ENCODE assay signal across 9 cellular contexts in the genomic region with DNA sequence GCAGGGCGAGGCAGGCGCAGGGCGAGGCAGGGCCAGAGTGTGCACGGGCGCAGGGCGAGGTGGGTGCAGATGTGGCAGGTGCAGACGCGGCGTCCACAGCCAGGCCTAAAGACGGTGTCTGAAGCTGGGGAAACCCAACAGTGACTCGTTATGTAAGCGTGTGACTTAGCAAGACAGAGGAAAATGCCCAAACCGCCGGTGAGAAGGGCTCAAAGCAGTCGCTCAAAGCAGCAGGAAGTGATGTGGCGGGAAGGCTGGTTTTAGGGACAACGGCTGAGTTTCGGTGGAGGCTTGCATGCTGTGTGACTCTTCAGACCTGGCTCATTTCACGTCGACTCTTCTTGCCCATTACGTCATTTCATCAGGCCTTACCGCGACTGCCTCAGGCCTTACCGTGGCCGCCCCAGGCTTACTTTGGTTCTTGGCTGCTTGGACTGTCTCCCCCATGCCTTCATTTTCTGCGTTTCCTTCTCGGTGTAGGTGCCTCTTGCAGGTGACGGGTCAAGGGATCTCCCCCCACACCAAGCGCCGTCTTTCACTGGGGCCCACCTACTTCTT. TPM values are rescaled to one million over a fixed set of nuclear protein-coding genes. Genes with fewer than 3 reads are reported as not detected.
A peak's percentile ranks its signal among the peaks of the same experiment; 100 is the strongest.
DNase-seq lines count a peak whose midpoint lies in the region; ATAC-seq and FAIRE-seq lines count a peak whose summit lies in the region.
"Had no signal": no experiment of that assay in that cellular context is flagged by ENCODE, and none has a peak within 500 bp of the region (broad histone marks: within the 10 kb centered on the region; RNA-seq: fewer than 3 reads in every experiment).

No MANE protein-coding gene starts in this region.

- no peaks in the 10 kb centered on the region for H3K36me3 ChIP-seq in small intestine (ENCODE audit: control insufficient read depth in 2 of 2, insufficient read depth in 2 of 2, low read length in 2 of 2)

- H3K27ac ChIP-seq in small intestine (ENCODE audit: low read depth in 1 of 2, low read length in 1 of 2), result peak overlapping the region in 1 of 2 donors; percentile 18
- H3K27ac ChIP-seq: dorsolateral prefrontal cortex had no signal

- peaks cover 29% of the 10 kb centered on the region for H3K4me1 Mint-ChIP-seq in activated naive CD4-positive, alpha-beta T cell treated with anti-CD3 and anti-CD28 coated beads, Interleukin-2, amount 50 U/mL, for 24 hours

- H3K4me3 Mint-ChIP-seq in activated naive CD4-positive, alpha-beta T cell treated with anti-CD3 and anti-CD28 coated beads, Interleukin-2, amount 50 U/mL, for 24 hours, result peak overlapping the region; percentile 79

- H3K27me3 ChIP-seq in small intestine (ENCODE audit: control insufficient read depth in 2 of 2, insufficient read depth in 2 of 2, low read length in 2 of 2), result no peaks in the 10 kb centered on the region

- no peaks in the 10 kb centered on the region for H3K9me3 ChIP-seq in small intestine (ENCODE audit: control insufficient read depth, low read depth)

- ATAC-seq in HG03045 (IDR thresholded peaks at IDR 0.05; ENCODE audit: unreplicated experiment), result peak; percentile 65

- no peak overlapping the region for H3K4me3 ChIP-seq in small intestine (ENCODE audit: low read depth in 1 of 2, low read length in 2 of 2)
- H3K4me3 ChIP-seq: dorsolateral prefrontal cortex had no signal

- FAIRE-seq in small intestine (lab: Jason Lieb, UNC), result no peak

- no peaks in the 10 kb centered on the region for H3K9me3 Mint-ChIP-seq in activated naive CD4-positive, alpha-beta T cell treated with anti-CD3 and anti-CD28 coated beads, Interleukin-2, amount 50 U/mL, for 24 hours

- H3K36me3 Mint-ChIP-seq in activated naive CD4-positive, alpha-beta T cell treated with anti-CD3 and anti-CD28 coated beads, Interleukin-2, amount 50 U/mL, for 24 hours, result no peaks in the 10 kb centered on the region

- H3K27me3 Mint-ChIP-seq in activated naive CD4-positive, alpha-beta T cell treated with anti-CD3 and anti-CD28 coated beads, Interleukin-2, amount 50 U/mL, for 24 hours, result no peaks in the 10 kb centered on the region

- 40 to 66% (median 40%) methylated on average over 29 to 30 of the region's 30 CpGs for WGBS in small intestine, 3 donors

- DNase-seq in NCI-H2081 (lab: John Stamatoyannopoulos, UW) (peak; percentile 23 to 49), NCI-H2081 treated with DMSO at 0.1 percent for 48 hours (lab: John Stamatoyannopoulos, UW) (no peak), SKM-1 (lab: John Stamatoyannopoulos, UW; ENCODE audit: unreplicated experiment) (peak; percentile 36), small intestine (peak; percentile 33), DMS153 treated with DMSO at 0.1 percent for 48 hours (lab: John Stamatoyannopoulos, UW; ENCODE audit: unreplicated experiment) (no peak), globus pallidus (ENCODE audit: low spot score) (no peak)

- H3K4me1 ChIP-seq in small intestine (ENCODE audit: control insufficient read depth in 2 of 2, insufficient read depth in 1 of 2, low read depth in 1 of 2, low read length in 1 of 2), result no peaks in the 10 kb centered on the region

- H3K27ac Mint-ChIP-seq in activated naive CD4-positive, alpha-beta T cell treated with anti-CD3 and anti-CD28 coated beads, Interleukin-2, amount 50 U/mL, for 24 hours, result peak overlapping the region; percentile 97

RNA-seq across cellular contexts. Expression of a gene that starts 50.5 kb away (rescaled TPM):
- polyA plus RNA-seq in small intestine, result 10 to 100 TPM; 47.2 to 85.7 (median 70.5) TPM

Comparison
In these comparisons a context has a peak if more than half of its experiments do, and no peak if none do; other contexts are left out.
1. DNase-seq: peak in NCI-H2081 (2 of 2), SKM-1 (single experiment) and small intestine (single experiment); none in NCI-H2081 treated with DMSO at 0.1 percent for 48 hours (single experiment), DMS153 treated with DMSO at 0.1 percent for 48 hours (single experiment) and globus pallidus (single experiment).